ENCODE assay signal across 5 cellular contexts in genomic region chr6:47228093-47228492, GRCh38.
DNase-seq lines count a peak whose midpoint lies in the region; ATAC-seq, FAIRE-seq and TF ChIP-seq lines count a peak whose summit lies in the region.
"Not testable (repeated sequence)": the region's sequence is repeated elsewhere in the genome, so short reads cannot be mapped to it uniquely, and the experiment has no call there.

No MANE protein-coding gene starts in this region.

- not testable (repeated sequence) for H2AK5ac ChIP-seq in H1 (ENCODE audit: low read depth, low read length)

- H3K4me3 ChIP-seq in HEK293 (ENCODE audit: low read depth, low read length); PC-9; K562; H1 (ENCODE audit: extremely low read depth in 1 of 4, insufficient read depth in 2 of 4, low read depth in 3 of 4, low read length in 4 of 4); HepG2 (replicated peaks in 1 of 3; ENCODE audit: insufficient read depth in 1 of 3, low read depth in 2 of 3, low read length in 3 of 3): not testable (repeated sequence)

- not testable (repeated sequence) for H3K23me2 ChIP-seq in H1 (ENCODE audit: low read depth, low read length)

- not testable (repeated sequence) for ATAC-seq in K562, HepG2

- H3K14ac ChIP-seq in H1 (ENCODE audit: insufficient read length): not testable (repeated sequence)

- CTCF ChIA-PET in HEK293 (lab: Yijun Ruan, JAX) (interaction anchor here (0.6 to 0.7 kb wide), 2 partner anchors 82 to 151 kb away, joined by 3 read pairs; partner anchors contain the start of gene TNFRSF21), H1 (lab: Charles Lee; ENCODE audit: partially characterized antibody) (interaction anchor here (1.6 kb wide), 1 partner anchor 130 kb away, joined by 6 read pairs; no protein-coding TSS in a partner anchor)
- CTCF ChIA-PET in PC-9 (lab: Charles Lee); K562 (lab: Yijun Ruan, JAX; ENCODE audit: low intra/inter-chr PET ratio); HepG2 (lab: Yijun Ruan, JAX; ENCODE audit: low intra/inter-chr PET ratio, low total read pairs): not testable (repeated sequence)

- not testable (repeated sequence) for BruUV-seq in PC-9 (replicated peaks; lab: Mats Ljungman, UMichigan); K562 (replicated peaks; lab: Mats Ljungman, UMichigan); HepG2 (replicated peaks; lab: Mats Ljungman, UMichigan)

- peaks cover 32% of the 10 kb centered on the region; the same call in 1 of the 2 replicates for H3K79me2 ChIP-seq in PC-9 (ENCODE audit: low read depth)
- H3K79me2 ChIP-seq in K562 (ENCODE audit: control insufficient read depth, insufficient read depth, low read length); H1 (ENCODE audit: control insufficient read depth in 1 of 2, insufficient read depth in 2 of 2, low read length in 2 of 2); HepG2 (ENCODE audit: insufficient read depth, low read length): not testable (repeated sequence)

- H3K9me2 ChIP-seq in PC-9 (ENCODE audit: insufficient read depth): not testable (repeated sequence)

- not testable (repeated sequence) for H2AFZ ChIP-seq in PC-9; K562 (ENCODE audit: low read depth, low read length); H1 (ENCODE audit: low read length); HepG2 (ENCODE audit: low read length)

- H3K79me1 ChIP-seq in H1 (ENCODE audit: low read depth, low read length): not testable (repeated sequence)

- H2BK20ac ChIP-seq in H1 (ENCODE audit: low read length): not testable (repeated sequence)

- not testable (repeated sequence) for FAIRE-seq in K562 (lab: Jason Lieb, UNC); H1 (lab: Jason Lieb, UNC)
- peak; percentile 12 for FAIRE-seq in HepG2 (lab: Jason Lieb, UNC)

- not testable (repeated sequence) for H2BK15ac ChIP-seq in H1 (ENCODE audit: low read length)

- not testable (repeated sequence) for TF ChIP-seq EP300 in K562 (IDR thresholded peaks at IDR 0.05; ENCODE audit: low read length); H1 (IDR thresholded peaks at IDR 0.05; ENCODE audit: borderline replicate concordance in 1 of 2, low read depth in 2 of 2, low read length in 2 of 2); HepG2 (IDR thresholded peaks at IDR 0.05; ENCODE audit: low read depth in 2 of 2, low read length in 2 of 2); HepG2 (CRISPR knock-in tag; IDR thresholded peaks at IDR 0.05; ENCODE audit: borderline replicate concordance)

- H3K27me3 ChIP-seq in PC-9 (ENCODE audit: insufficient read depth, low read depth); K562 (ENCODE audit: control insufficient read depth in 2 of 2, insufficient read depth in 2 of 2, low read length in 2 of 2); H1 (replicated peaks in 1 of 4; ENCODE audit: control insufficient read depth in 3 of 4, extremely low read depth in 1 of 4, insufficient read depth in 3 of 4, low read length in 3 of 4); HepG2 (ENCODE audit: control insufficient read depth in 1 of 2, insufficient read depth in 2 of 2, low read length in 2 of 2): not testable (repeated sequence)

- not testable (repeated sequence) for H2BK12ac ChIP-seq in H1 (ENCODE audit: low read depth, low read length)

- POLR2A ChIA-PET in HEK293 (lab: Yijun Ruan, JAX); PC-9 (lab: Charles Lee; ENCODE audit: unreplicated experiment); K562 (lab: Yijun Ruan, JAX); HepG2 (lab: Yijun Ruan, JAX): not testable (repeated sequence)
- POLR2A ChIA-PET in H1 (lab: Charles Lee; ENCODE audit: partially characterized antibody): interaction anchor here (2.5 kb wide), 1 partner anchor 129 kb away, joined by 8 read pairs; no protein-coding TSS in a partner anchor

- not testable (repeated sequence) for H2BK5ac ChIP-seq in H1 (ENCODE audit: low read depth, low read length)

- H3K56ac ChIP-seq in H1 (replicated peaks; ENCODE audit: insufficient read length, low read depth, low read length): not testable (repeated sequence)

- not testable (repeated sequence) for H4K91ac ChIP-seq in H1 (replicated peaks; ENCODE audit: insufficient read length, low read length)

- intact Hi-C loops in PC-9 (cut with micrococcal nuclease; ENCODE audit: unreplicated experiment); K562 (cut with micrococcal nuclease): not testable (repeated sequence)
- intact Hi-C loops in HepG2 (cut with micrococcal nuclease; ENCODE audit: unreplicated experiment): loop anchor here (2.0 to 10.0 kb wide), 3 partner anchors 81 to 223 kb away; no protein-coding TSS in a partner anchor

- not testable (repeated sequence) for H3K27ac ChIP-seq in HEK293 (ENCODE audit: extremely low read depth, low read depth, low read length); K562 (ENCODE audit: extremely low read depth, low read depth, low read length); H1 (ENCODE audit: low read depth, low read length); HepG2 (ENCODE audit: extremely low read length, insufficient read depth, low read length)
- H3K27ac ChIP-seq in PC-9: peak overlapping the region; percentile 32; the same call in 1 of the 2 replicates

- not testable (repeated sequence) for H3K4me1 ChIP-seq in HEK293 (ENCODE audit: control insufficient read depth, insufficient read depth, low read length); K562 (replicated peaks in 1 of 2; ENCODE audit: control insufficient read depth in 2 of 2, insufficient read depth in 2 of 2, low read length in 2 of 2); H1 (replicated peaks in 1 of 4; ENCODE audit: control insufficient read depth in 3 of 4, insufficient read depth in 4 of 4, low read length in 3 of 4)
- H3K4me1 ChIP-seq in PC-9 (replicated peaks; ENCODE audit: insufficient read depth): peaks cover 14% of the 10 kb centered on the region
- peaks cover 18% of the 10 kb centered on the region for H3K4me1 ChIP-seq in HepG2 (ENCODE audit: insufficient read depth, low read length)

- not testable (repeated sequence) for TF ChIP-seq CTCF in HEK293 (tag by site-specific recombination; IDR thresholded peaks at IDR 0.05); PC-9 (conservative IDR thresholded peaks at IDR 0.05); K562 (IDR thresholded peaks at IDR 0.05 in 2 of 3, conservative IDR thresholded peaks at IDR 0.05 in 1 of 3; ENCODE audit: insufficient read depth in 2 of 3, low read depth in 1 of 3, low read length in 3 of 3); H1 (IDR thresholded peaks at IDR 0.05; ENCODE audit: control extremely low read depth in 1 of 3, insufficient read depth in 1 of 3, low read depth in 1 of 3, low read length in 3 of 3); HepG2 (CRISPR knock-in tag; IDR thresholded peaks at IDR 0.05)

- in situ Hi-C loops in K562 (cut with MboI): not testable (repeated sequence)
- in situ Hi-C loops in HepG2 (cut with HindIII; ENCODE audit: extremely low pct_ligation_motif_present, low pct_unique_long_range_greater_than_20kb): loop anchor here (10.0 kb wide), 1 partner anchor 133 kb away; no protein-coding TSS in a partner anchor

- WGBS in K562 (ENCODE audit: insufficient coverage, low coverage, missing lambda C conversion rate): 16% methylated on average over 3 of the region's 3 CpGs
- WGBS in H1 (ENCODE audit: extremely low coverage in 1 of 2, insufficient coverage in 1 of 2, insufficient read length in 1 of 2, insufficient replicate concordance in 2 of 2, low coverage in 1 of 2, low lambda C conversion rate in 2 of 2, missing lambda C conversion rate in 1 of 2), 2 experiments: 85% methylated on average over 3 of the region's 3 CpGs; no CpG with 5 or more reads in 1 of the 2 experiments
- WGBS in HepG2 (ENCODE audit: low lambda C conversion rate): 95% methylated on average over 3 of the region's 3 CpGs

- not testable (repeated sequence) for H3K9me3 ChIP-seq in HEK293 (ENCODE audit: control insufficient read depth, insufficient read depth, low read depth, low read length); PC-9 (ENCODE audit: insufficient read depth, low read depth); K562 (replicated peaks; ENCODE audit: control insufficient read depth, insufficient read depth, low read depth, low read length); H1 (ENCODE audit: insufficient read depth in 2 of 2, low read depth in 1 of 2, low read length in 1 of 2); HepG2 (ENCODE audit: low read length)

- TF ChIP-seq POLR2A in K562 (conservative IDR thresholded peaks at IDR 0.05); H1 (IDR thresholded peaks at IDR 0.05; ENCODE audit: control extremely low read depth in 1 of 2, low read depth in 2 of 2, low read length in 2 of 2); HepG2 (IDR thresholded peaks at IDR 0.05; ENCODE audit: insufficient read depth in 1 of 2, low read depth in 2 of 2, low read length in 2 of 2): not testable (repeated sequence)

- H3F3A ChIP-seq in PC-9 (ENCODE audit: insufficient read depth, low read depth): peaks cover 96% of the 10 kb centered on the region

- not testable (repeated sequence) for TF ChIP-seq RAD21 in K562 (CRISPR knock-in tag; conservative IDR thresholded peaks at IDR 0.05 in 1 of 2, IDR thresholded peaks at IDR 0.05 in 1 of 2); H1 (IDR thresholded peaks at IDR 0.05 in 1 of 2, conservative IDR thresholded peaks at IDR 0.05 in 1 of 2; ENCODE audit: low read depth in 2 of 2, low read length in 2 of 2); HepG2 (CRISPR knock-in tag; IDR thresholded peaks at IDR 0.05)

- not testable (repeated sequence) for H3K4ac ChIP-seq in H1 (replicated peaks; ENCODE audit: insufficient read length, low read depth, low read length)

- not testable (repeated sequence) for H3K23ac ChIP-seq in H1 (ENCODE audit: insufficient read length)

- H3K9me1 ChIP-seq in K562 (ENCODE audit: control insufficient read depth, insufficient read depth, low read length): not testable (repeated sequence)

- not testable (repeated sequence) for H2BK120ac ChIP-seq in H1 (replicated peaks; ENCODE audit: low read depth, low read length)

- H3K36me3 ChIP-seq in HEK293 (ENCODE audit: control insufficient read depth in 2 of 2, insufficient read depth in 1 of 2, low read length in 2 of 2); K562 (ENCODE audit: control insufficient read depth, insufficient read depth, low read length): not testable (repeated sequence)
- H3K36me3 ChIP-seq in PC-9 (ENCODE audit: low read depth) (peaks cover 69% of the 10 kb centered on the region), H1 (ENCODE audit: control insufficient read depth in 2 of 4, insufficient read depth in 4 of 4, low read length in 3 of 4) (peaks cover 0 to 17% (median 7%) of the 10 kb centered on the region in 4 experiments; a peak in 4 of 8 replicates), HepG2 (replicated peaks in 1 of 2; ENCODE audit: control insufficient read depth in 1 of 2, insufficient read depth in 2 of 2, low read length in 2 of 2) (peaks cover 9 to 30% of the 10 kb centered on the region in 2 experiments)

- H3K9ac ChIP-seq in K562 (ENCODE audit: insufficient read depth in 1 of 2, low read depth in 2 of 2, low read length in 2 of 2); H1 (replicated peaks in 1 of 4; ENCODE audit: extremely low read depth in 1 of 4, low read depth in 3 of 4, low read length in 3 of 4); HepG2 (ENCODE audit: insufficient read depth, low read depth, low read length): not testable (repeated sequence)

- not testable (repeated sequence) for H3K4me2 ChIP-seq in PC-9; K562 (ENCODE audit: insufficient read depth, low read length); H1 (ENCODE audit: insufficient read depth in 1 of 2, low read depth in 2 of 2, low read length in 2 of 2); HepG2 (ENCODE audit: low read depth, low read length)

- not testable (repeated sequence) for H4K8ac ChIP-seq in H1 (ENCODE audit: extremely low read depth, insufficient read depth, low read length)

- not testable (repeated sequence) for DNase-seq in PC-9; K562 (ENCODE audit: extremely low read depth in 1 of 4, low spot score in 3 of 4); H1 (ENCODE audit: low read depth in 1 of 2, low spot score in 2 of 2); HepG2 (ENCODE audit: low spot score)

- H4K20me1 ChIP-seq in PC-9 (ENCODE audit: insufficient read depth); K562 (replicated peaks; ENCODE audit: control insufficient read depth, insufficient read depth, low read length); H1 (replicated peaks in 1 of 2; ENCODE audit: control insufficient read depth in 1 of 2, insufficient read depth in 2 of 2, low read length in 2 of 2); HepG2 (ENCODE audit: insufficient read depth, low read length): not testable (repeated sequence)

- not testable (repeated sequence) for H4K5ac ChIP-seq in H1 (ENCODE audit: insufficient read length, low read depth, low read length)

- not testable (repeated sequence) for H3K18ac ChIP-seq in H1 (ENCODE audit: extremely low read depth, low read length)
